In genomic region chr16:2208308-2208707, GRCh38 we compare ENCODE assay signal across 22 cellular contexts. TPM values are rescaled to one million over a fixed set of nuclear protein-coding genes. Genes with fewer than 3 reads are reported as not detected.
"Had no signal": no experiment of that assay in that cellular context is flagged by ENCODE, and none has a peak within 500 bp of the region (broad histone marks: within the 10 kb centered on the region; RNA-seq: fewer than 3 reads in every experiment).

No MANE protein-coding gene starts in this region.

- ATAC-seq: activated naive CD8-positive, alpha-beta T cell treated with anti-CD3 and anti-CD28 coated beads, Interleukin-2, amount 50 U/mL, for 24 hours; activated T-helper 17 cell treated with anti-CD3 and anti-CD28 coated beads, Interleukin-2, amount 50 U/mL, for 72 hours; effector memory CD8-positive, alpha-beta T cell; foreskin keratinocyte; left lung; natural killer cell had no signal

- DNase-seq: activated CD4-positive, alpha-beta T cell treated with anti-CD3 and anti-CD28 coated beads, Interleukin-2, amount 10 ng/mL, durations not matched to agents 7 days and 5 days; activated CD8-positive, alpha-beta memory T cell treated with anti-CD3 and anti-CD28 coated beads for 24 hours; activated naive CD4-positive, alpha-beta T cell treated with anti-CD3 and anti-CD28 coated beads for 36 hours; activated naive CD8-positive, alpha-beta T cell treated with anti-CD3 and anti-CD28 coated beads, Interleukin-2, amount 50 U/mL, for 24 hours; aorta; dermis blood vessel endothelial cell; effector memory CD8-positive, alpha-beta T cell; foreskin keratinocyte; glutamatergic neuron; hypothalamus; kidney; left lung; natural killer cell; stimulated activated CD4-positive, alpha-beta T cell treated with anti-CD3 and anti-CD28 coated beads, Interleukin-15, amount 100 ng/mL, for 24 hours; stimulated activated CD4-positive, alpha-beta T cell treated with anti-CD3 and anti-CD28 coated beads, Interleukin-4, amount 100 ng/mL, for 1 hour; stimulated activated naive CD4-positive, alpha-beta T cell treated with Interleukin-2 at 50 U/mL for 16 hours; transverse colon had no signal

- H3K27ac Mint-ChIP-seq: activated CD4-positive, alpha-beta T cell treated with anti-CD3 and anti-CD28 coated beads, Interleukin-2, amount 10 ng/mL, durations not matched to agents 7 days and 5 days; activated naive CD4-positive, alpha-beta T cell treated with anti-CD3 and anti-CD28 coated beads for 36 hours; activated T-helper 17 cell treated with anti-CD3 and anti-CD28 coated beads, Interleukin-2, amount 50 U/mL, for 72 hours had no signal

- H3K27me3 ChIP-seq: foreskin keratinocyte, left lung, right atrium auricular region, transverse colon, vagina had no signal

- H3K4me3 ChIP-seq: left lung, right atrium auricular region, skin epidermis, transverse colon, vagina had no signal

- H3K9me3 Mint-ChIP-seq: activated CD4-positive, alpha-beta T cell treated with anti-CD3 and anti-CD28 coated beads, Interleukin-2, amount 10 ng/mL, durations not matched to agents 7 days and 5 days; activated naive CD4-positive, alpha-beta T cell treated with anti-CD3 and anti-CD28 coated beads for 36 hours; activated naive CD8-positive, alpha-beta T cell treated with anti-CD3 and anti-CD28 coated beads, Interleukin-2, amount 50 U/mL, for 24 hours; activated T-helper 17 cell treated with anti-CD3 and anti-CD28 coated beads, Interleukin-2, amount 50 U/mL, for 72 hours; effector memory CD8-positive, alpha-beta T cell; memory B cell; natural killer cell had no signal

- H3K27me3 Mint-ChIP-seq: activated CD4-positive, alpha-beta T cell treated with anti-CD3 and anti-CD28 coated beads, Interleukin-2, amount 10 ng/mL, durations not matched to agents 7 days and 5 days; activated naive CD8-positive, alpha-beta T cell treated with anti-CD3 and anti-CD28 coated beads, Interleukin-2, amount 50 U/mL, for 24 hours; activated T-helper 17 cell treated with anti-CD3 and anti-CD28 coated beads, Interleukin-2, amount 50 U/mL, for 72 hours; effector memory CD8-positive, alpha-beta T cell; memory B cell had no signal

- H3K27ac ChIP-seq: foreskin keratinocyte, left lung, right atrium auricular region, skin epidermis, transverse colon, vagina had no signal

- H3K36me3 Mint-ChIP-seq: natural killer cell had no signal

- H3K4me1 ChIP-seq: foreskin keratinocyte had no signal

- H3K9me3 ChIP-seq: left lung, right atrium auricular region, transverse colon, vagina had no signal

RNA-seq across cellular contexts. Expression of gene CASKIN1, which starts 11.9 kb away (rescaled TPM):
- total RNA-seq: natural killer cell had no signal
